Comparison of ENCODE assay signal across 1 cellular context in genomic region chr3:140931-141330, GRCh38.
TF ChIP-seq lines count a peak whose summit lies in the region.

No MANE protein-coding gene starts in this region.

TF ChIP-seq in H1, 55 proteins besides CTCF, POLR2A, EP300 and RAD21:
- TF ChIP-seq FOSL1 (IDR thresholded peaks at IDR 0.05; ENCODE audit: insufficient read depth, low read depth, low read length) (no peak), SIN3A (conservative IDR thresholded peaks at IDR 0.05 in 1 of 2, IDR thresholded peaks at IDR 0.05 in 1 of 2; ENCODE audit: low read depth in 1 of 2, low read length in 2 of 2) (no peak), CHD7 (IDR thresholded peaks at IDR 0.05; ENCODE audit: insufficient replicate concordance, low read length) (no peak), NRF1 (IDR thresholded peaks at IDR 0.05; ENCODE audit: low read depth, low read length) (no peak)
